Comparison of ENCODE assay signal across 15 cellular contexts in the genomic region with DNA sequence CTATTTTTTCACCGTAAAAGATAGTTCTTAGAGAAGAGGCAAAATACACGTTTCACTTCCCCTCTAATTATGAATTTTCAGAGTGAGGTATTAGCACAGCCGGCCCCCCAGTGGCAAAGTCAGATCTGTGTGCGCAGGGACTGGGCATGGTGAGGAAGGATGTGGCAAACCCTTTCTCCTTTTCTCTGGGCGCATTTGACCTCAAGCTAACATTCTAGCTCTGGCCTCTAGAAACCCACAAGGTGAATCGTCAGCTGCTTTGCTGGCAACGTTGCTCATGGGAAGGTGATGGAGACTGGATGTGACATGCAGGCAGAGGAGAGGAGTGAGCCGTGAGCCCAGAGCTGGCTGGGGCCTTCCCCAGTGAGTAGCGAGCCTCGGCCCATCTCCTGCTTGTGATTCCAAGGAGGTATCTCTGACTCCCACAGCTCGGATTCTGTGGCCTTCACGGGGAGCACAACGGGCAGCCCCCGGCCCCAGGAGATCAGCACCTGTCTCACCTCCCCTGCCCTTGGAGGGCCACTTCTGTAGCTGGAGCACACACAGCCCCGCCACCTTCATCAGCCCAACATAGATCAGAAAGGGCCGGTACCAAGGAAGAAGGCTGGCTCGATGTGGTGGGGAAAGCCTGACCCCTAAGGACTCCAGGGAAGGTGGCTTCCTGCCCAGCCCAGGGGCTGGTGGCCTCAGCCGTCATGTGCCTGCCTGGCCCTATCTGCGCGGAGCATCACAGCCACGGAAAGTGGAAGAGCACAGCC.
A peak's percentile ranks its signal among the peaks of the same experiment; 100 is the strongest.
DNase-seq lines count a peak whose midpoint lies in the region; ATAC-seq lines count a peak whose summit lies in the region.
"Had no signal": no experiment of that assay in that cellular context is flagged by ENCODE, and none has a peak within 500 bp of the region (broad histone marks: within the 10 kb centered on the region; RNA-seq: fewer than 3 reads in every experiment).

No MANE protein-coding gene starts in this region.

- DNase-seq in activated CD8-positive, alpha-beta T cell treated with anti-CD3 and anti-CD28 coated beads, Interleukin-2, amount 10 ng/mL, durations not matched to agents 7 days and 5 days: peak; percentile 52
- DNase-seq: CD4-positive, CD25-positive, alpha-beta regulatory T cell; foreskin melanocyte; naive B cell; NCI-H1105; NCI-H524 had no signal

- no peaks in the 10 kb centered on the region for H3K9me3 Mint-ChIP-seq in activated CD8-positive, alpha-beta T cell treated with anti-CD3 and anti-CD28 coated beads, Interleukin-2, amount 10 ng/mL, durations not matched to agents 7 days and 5 days (ENCODE audit: insufficient read depth)
- H3K9me3 Mint-ChIP-seq: activated T-helper 1 cell treated with anti-CD3 and anti-CD28 coated beads, Interleukin-12 subunit alpha, Interleukin-12 subunit beta, Interleukin-2, Interleukin-4 antibody, amounts not matched to agents 30 ng/mL and 10 ng/mL and 1 ng/mL, durations not matched to agents 14 hours and 24 hours and 36 hours; CD4-positive, CD25-positive, alpha-beta regulatory T cell had no signal

- POLR2A ChIA-PET in activated CD8-positive, alpha-beta T cell treated with anti-CD3 and anti-CD28 coated beads, Interleukin-2, amount 10 ng/mL, durations not matched to agents 7 days and 5 days (lab: Charles Lee): no interaction called here

- peaks cover 8% of the 10 kb centered on the region for H3K27me3 Mint-ChIP-seq in activated CD8-positive, alpha-beta T cell treated with anti-CD3 and anti-CD28 coated beads, Interleukin-2, amount 10 ng/mL, durations not matched to agents 7 days and 5 days (ENCODE audit: low read depth)
- H3K27me3 Mint-ChIP-seq: CD4-positive, CD25-positive, alpha-beta regulatory T cell had no signal

- no peaks in the 10 kb centered on the region for H3K36me3 Mint-ChIP-seq in activated CD8-positive, alpha-beta T cell treated with anti-CD3 and anti-CD28 coated beads, Interleukin-2, amount 10 ng/mL, durations not matched to agents 7 days and 5 days (ENCODE audit: low read depth)
- H3K36me3 Mint-ChIP-seq: CD4-positive, CD25-positive, alpha-beta regulatory T cell; naive B cell; WTC11 had no signal

- H3K27ac Mint-ChIP-seq in activated CD8-positive, alpha-beta T cell treated with anti-CD3 and anti-CD28 coated beads, Interleukin-2, amount 10 ng/mL, durations not matched to agents 7 days and 5 days: peak overlapping the region; percentile 54
- H3K27ac Mint-ChIP-seq: activated T-helper 1 cell treated with anti-CD3 and anti-CD28 coated beads, Interleukin-12 subunit alpha, Interleukin-12 subunit beta, Interleukin-2, Interleukin-4 antibody, amounts not matched to agents 30 ng/mL and 10 ng/mL and 1 ng/mL, durations not matched to agents 14 hours and 24 hours and 36 hours; CD4-positive, CD25-positive, alpha-beta regulatory T cell; WTC11 had no signal

- H3K4me1 Mint-ChIP-seq in activated CD8-positive, alpha-beta T cell treated with anti-CD3 and anti-CD28 coated beads, Interleukin-2, amount 10 ng/mL, durations not matched to agents 7 days and 5 days (ENCODE audit: low read depth): peaks cover 32% of the 10 kb centered on the region
- H3K4me1 Mint-ChIP-seq: CD4-positive, CD25-positive, alpha-beta regulatory T cell; WTC11 had no signal

- CTCF ChIA-PET in activated CD8-positive, alpha-beta T cell treated with anti-CD3 and anti-CD28 coated beads, Interleukin-2, amount 10 ng/mL, durations not matched to agents 7 days and 5 days (lab: Charles Lee): interaction anchor here (1.1 kb wide), 1 partner anchor 26 kb away, joined by 3 read pairs; no protein-coding TSS in a partner anchor

- no peak overlapping the region for H3K4me3 Mint-ChIP-seq in activated CD8-positive, alpha-beta T cell treated with anti-CD3 and anti-CD28 coated beads, Interleukin-2, amount 10 ng/mL, durations not matched to agents 7 days and 5 days
- H3K4me3 Mint-ChIP-seq: activated T-helper 1 cell treated with anti-CD3 and anti-CD28 coated beads, Interleukin-12 subunit alpha, Interleukin-12 subunit beta, Interleukin-2, Interleukin-4 antibody, amounts not matched to agents 30 ng/mL and 10 ng/mL and 1 ng/mL, durations not matched to agents 14 hours and 24 hours and 36 hours; WTC11 had no signal

- ATAC-seq in GM18502 (IDR thresholded peaks at IDR 0.05; ENCODE audit: poor library complexity, unreplicated experiment) (peak; percentile 67), GM19467 (IDR thresholded peaks at IDR 0.05; ENCODE audit: unreplicated experiment) (peak; percentile 88), HG03196 (IDR thresholded peaks at IDR 0.05; ENCODE audit: unreplicated experiment) (peak; percentile 53), HG02571 (IDR thresholded peaks at IDR 0.05; ENCODE audit: unreplicated experiment) (no peak), HG03378 (IDR thresholded peaks at IDR 0.05; ENCODE audit: unreplicated experiment) (no peak), HG02642 (IDR thresholded peaks at IDR 0.05; ENCODE audit: poor library complexity, unreplicated experiment) (no peak)
- peak; percentile 39 for ATAC-seq in activated CD8-positive, alpha-beta T cell treated with anti-CD3 and anti-CD28 coated beads, Interleukin-2, amount 10 ng/mL, durations not matched to agents 7 days and 5 days
- ATAC-seq: sciatic nerve, WTC11 had no signal

Comparison
In these comparisons a context has a peak if more than half of its experiments do, and no peak if none do; other contexts are left out.
1. ATAC-seq: peak in GM18502 (single experiment), GM19467 (single experiment), HG03196 (single experiment) and activated CD8-positive, alpha-beta T cell treated with anti-CD3 and anti-CD28 coated beads, Interleukin-2, amount 10 ng/mL, durations not matched to agents 7 days and 5 days (single experiment); none in HG02571 (single experiment), HG03378 (single experiment) and HG02642 (single experiment).